10 cellular contexts compared by ENCODE assay signal in genomic region chr14:32709072-32709471, GRCh38.
DNase-seq lines count a peak whose midpoint lies in the region; TF ChIP-seq lines count a peak whose summit lies in the region.
"Had no signal": no experiment of that assay in that cellular context is flagged by ENCODE, and none has a peak within 500 bp of the region (broad histone marks: within the 10 kb centered on the region; RNA-seq: fewer than 3 reads in every experiment).

No MANE protein-coding gene starts in this region.

- TF ChIP-seq CTCF in fibroblast of mammary gland (conservative IDR thresholded peaks at IDR 0.05; ENCODE audit: control insufficient read depth, insufficient read depth, low read depth, low read length) = no peak

- DNase-seq in NCI-H2029 (lab: John Stamatoyannopoulos, UW) (peak; percentile 57), NCI-H2029 treated with DMSO at 0.1 percent for 48 hours (lab: John Stamatoyannopoulos, UW) (no peak), fibroblast of mammary gland (ENCODE audit: low read depth) (peak; percentile 93), myocyte (ENCODE audit: low read depth) (peak; percentile 76), ureter (ENCODE audit: low spot score) (no peak)
- no peak for DNase-seq in effector CD4-positive, alpha-beta T cell
- no peak for DNase-seq in stimulated activated CD8-positive, alpha-beta memory T cell treated with anti-CD3 and anti-CD28 coated beads, Interleukin-4, amount 100 ng/mL, for 48 hours
- no peak for DNase-seq in activated effector memory CD4-positive, alpha-beta T cell treated with anti-CD3 and anti-CD28 coated beads, Interleukin-2, amount 50 U/mL, for 16 hours
- DNase-seq: 8988T; activated CD8-positive, alpha-beta memory T cell treated with anti-CD3 and anti-CD28 coated beads, Interleukin-2, amount 10 ng/mL, durations not matched to agents 7 days and 5 days had no signal

- no peak overlapping the region for H3K4me3 ChIP-seq in fibroblast of mammary gland (ENCODE audit: control insufficient read depth, low read depth, low read length)

Comparison
In these comparisons a context has a peak if more than half of its experiments do, and no peak if none do; other contexts are left out.
1. DNase-seq: peak in NCI-H2029 (single experiment), fibroblast of mammary gland (single experiment) and myocyte (single experiment); none in NCI-H2029 treated with DMSO at 0.1 percent for 48 hours (single experiment), effector CD4-positive, alpha-beta T cell (single experiment), stimulated activated CD8-positive, alpha-beta memory T cell treated with anti-CD3 and anti-CD28 coated beads, Interleukin-4, amount 100 ng/mL, for 48 hours (single experiment), activated effector memory CD4-positive, alpha-beta T cell treated with anti-CD3 and anti-CD28 coated beads, Interleukin-2, amount 50 U/mL, for 16 hours (single experiment) and ureter (single experiment).